In the genomic region with DNA sequence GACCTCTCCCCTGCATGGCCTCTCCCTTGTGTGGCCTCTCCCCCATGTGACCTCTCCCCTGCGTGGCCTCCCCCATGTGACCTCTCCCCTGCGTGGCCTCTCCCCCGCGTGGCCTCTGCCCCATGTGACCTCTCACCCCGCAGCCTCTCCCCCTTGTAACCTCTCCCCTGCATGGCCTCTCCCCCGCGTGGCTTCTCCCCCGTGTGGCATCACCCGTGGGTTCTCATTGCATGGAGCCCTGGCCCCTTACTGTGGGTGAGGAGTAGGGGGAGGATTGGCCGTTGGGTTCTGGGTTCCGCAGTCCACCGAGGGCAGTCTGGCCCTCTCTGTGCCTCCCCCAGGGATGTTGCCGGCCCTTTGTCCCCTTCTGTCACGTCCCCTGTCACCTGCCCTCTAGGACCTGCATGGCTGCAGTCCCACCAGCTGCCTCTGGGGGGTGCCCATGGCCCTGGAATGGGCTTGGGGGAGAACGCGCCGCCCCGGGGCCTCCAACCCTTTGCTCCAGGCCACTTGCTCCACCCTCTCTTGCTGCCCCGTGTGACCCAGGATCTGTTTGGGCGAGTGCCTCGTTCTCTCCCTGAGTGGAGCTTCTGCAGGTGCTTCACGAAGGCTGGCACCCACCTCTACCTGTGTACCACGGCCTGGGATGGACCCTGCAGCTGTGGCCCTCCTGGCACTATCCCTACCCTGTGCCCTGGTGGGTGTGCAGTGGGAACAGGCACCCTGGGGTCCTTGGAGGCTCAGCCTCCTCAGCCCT, we compare ENCODE assay signal across 8 cellular contexts. TPM values are rescaled to one million over a fixed set of nuclear protein-coding genes. Genes with fewer than 3 reads are reported as not detected.
DNase-seq lines count a peak whose midpoint lies in the region; ATAC-seq and TF ChIP-seq lines count a peak whose summit lies in the region.

No MANE protein-coding gene starts in this region.

- H3K27ac Mint-ChIP-seq in CD4-positive, alpha-beta memory T cell: peak overlapping the region in 1 of 7 donors; percentile 30

- H3K4me1 ChIP-seq in CD4-positive, alpha-beta memory T cell (ENCODE audit: insufficient read depth, low read length): peaks cover 8% of the 10 kb centered on the region
- peaks cover 58% of the 10 kb centered on the region for H3K4me1 ChIP-seq in suprapubic skin

- CTCF ChIA-PET in CD4-positive, alpha-beta memory T cell (lab: Charles Lee; ENCODE audit: partially characterized antibody): interaction anchor here (0.7 to 7.2 kb wide), 14 partner anchors 13 to 171 kb away, joined by 3 to 68 read pairs (median 4); no protein-coding TSS in a partner anchor
- CTCF ChIA-PET in RWPE1 (lab: Yijun Ruan, JAX): interaction anchor here (0.5 to 1.9 kb wide), 13 partner anchors 14 to 604 kb away, joined by 3 to 16 read pairs (median 3); no protein-coding TSS in a partner anchor

- TF ChIP-seq POLR2A in suprapubic skin (IDR thresholded peaks at IDR 0.05): no peak

- DNase-seq in CD4-positive, alpha-beta memory T cell: peak; percentile 77 to 85 (median 78)
- DNase-seq in LNCaP clone FGC (ENCODE audit: low read depth) (peak; percentile 62), RWPE1 (ENCODE audit: low spot score) (peak; percentile 77), fibroblast of villous mesenchyme (ENCODE audit: low read depth) (peak; percentile 66), omental fat pad (ENCODE audit: low spot score) (peak; percentile 92), suprapubic skin (ENCODE audit: low spot score in 2 of 2) (peak; percentile 89 to 91)
- peak; percentile 82 for DNase-seq in activated T-helper 9 cell treated with anti-CD3 and anti-CD28 coated beads, Interleukin-2, amount 50 U/mL, for 16 hours (ENCODE audit: low read depth)

- H3K4me1 Mint-ChIP-seq in CD4-positive, alpha-beta memory T cell: peaks cover 6 to 15% (median 7%) of the 10 kb centered on the region in 4 donors

- H3K27me3 Mint-ChIP-seq in CD4-positive, alpha-beta memory T cell: peaks cover 0 to 2% of the 10 kb centered on the region in 2 donors

- H3K9me3 Mint-ChIP-seq in CD4-positive, alpha-beta memory T cell: no peaks in the 10 kb centered on the region

- 13% methylated on average over 12 of the region's 23 CpGs for WGBS in suprapubic skin

- peak overlapping the region in 1 of 8 donors; percentile 20 for H3K4me3 Mint-ChIP-seq in CD4-positive, alpha-beta memory T cell

- H3K36me3 ChIP-seq in CD4-positive, alpha-beta memory T cell (ENCODE audit: insufficient read depth, low read length): no peaks in the 10 kb centered on the region
- peaks cover 3% of the 10 kb centered on the region for H3K36me3 ChIP-seq in suprapubic skin

- intact Hi-C loops in CD4-positive, alpha-beta memory T cell (cut with micrococcal nuclease): loop anchor here (1.0 kb wide), 1 partner anchor 129 kb away; no protein-coding TSS in a partner anchor

- H3K9me3 ChIP-seq in CD4-positive, alpha-beta memory T cell (ENCODE audit: control insufficient read depth in 1 of 2, low read length in 2 of 2): no peaks in the 10 kb centered on the region
- H3K9me3 ChIP-seq in suprapubic skin: no peaks in the 10 kb centered on the region

- TF ChIP-seq CTCF in LNCaP clone FGC (IDR thresholded peaks at IDR 0.05; ENCODE audit: control insufficient read depth, extremely low read depth, insufficient read depth): peak; percentile 99
- peak; percentile 92 for TF ChIP-seq CTCF in RWPE1 (conservative IDR thresholded peaks at IDR 0.05; ENCODE audit: low read depth)
- TF ChIP-seq CTCF in fibroblast of villous mesenchyme (IDR thresholded peaks at IDR 0.05; ENCODE audit: insufficient read depth, low read depth, low read length): peak; percentile 98
- peak in 1 of 3 donors; percentile 95 for TF ChIP-seq CTCF in omental fat pad (IDR thresholded peaks at IDR 0.05)
- peak; percentile 81 to 94 for TF ChIP-seq CTCF in suprapubic skin (IDR thresholded peaks at IDR 0.05)

- peaks cover 0 to 1% of the 10 kb centered on the region in 2 donors for H3K36me3 Mint-ChIP-seq in CD4-positive, alpha-beta memory T cell

- no peak overlapping the region for H3K27ac ChIP-seq in CD4-positive, alpha-beta memory T cell (ENCODE audit: low read depth, low read length)
- H3K27ac ChIP-seq in RWPE1: peak overlapping the region; percentile 99
- peak overlapping the region; percentile 59 for H3K27ac ChIP-seq in suprapubic skin

- TF ChIP-seq EP300 in suprapubic skin (IDR thresholded peaks at IDR 0.05): no peak

- POLR2A ChIA-PET in CD4-positive, alpha-beta memory T cell (lab: Charles Lee; ENCODE audit: partially characterized antibody): interaction anchor here (1.0 to 1.2 kb wide), 2 partner anchors 111 to 128 kb away, joined by 3 read pairs; no protein-coding TSS in a partner anchor
- POLR2A ChIA-PET in RWPE1 (lab: Yijun Ruan, JAX; ENCODE audit: low non-redundant PET): interaction anchor here (0.6 kb wide), 1 partner anchor 201 kb away, joined by 10 read pairs; no protein-coding TSS in a partner anchor

- H3K4me3 ChIP-seq in CD4-positive, alpha-beta memory T cell (ENCODE audit: low read length in 2 of 2): no peak overlapping the region
- H3K4me3 ChIP-seq in LNCaP clone FGC (ENCODE audit: low read depth, low read length) (no peak overlapping the region), fibroblast of villous mesenchyme (ENCODE audit: low read depth, low read length) (no peak overlapping the region), suprapubic skin (peak overlapping the region; percentile 48)

- ATAC-seq in GM21390 (IDR thresholded peaks at IDR 0.05; ENCODE audit: unreplicated experiment): peak; percentile 77
- peak; percentile 65 for ATAC-seq in omental fat pad (ENCODE audit: low FRiP score)

- no peaks in the 10 kb centered on the region for H3K27me3 ChIP-seq in CD4-positive, alpha-beta memory T cell (ENCODE audit: insufficient read depth, low read length)
- H3K27me3 ChIP-seq in suprapubic skin: no peaks in the 10 kb centered on the region

RNA-seq across cellular contexts. Expression of a gene that starts 21.3 kb away (rescaled TPM):
- total RNA-seq in CD4-positive, alpha-beta memory T cell: 10 to 100 TPM; 25.4 to 27.7 TPM
- polyA plus RNA-seq in CD4-positive, alpha-beta memory T cell: 10 to 100 TPM; 13.5 to 22.2 TPM
- total RNA-seq in fibroblast of villous mesenchyme (16.8 and 17.7 TPM in 2 replicates), omental fat pad (10 to 100 TPM; 22.0 to 66.8 (median 25.4) TPM), suprapubic skin (10 to 100 TPM; 22.5 to 34.6 (median 28.4) TPM)

RNA-seq across cellular contexts. Expression of a gene that starts 34.6 kb away (rescaled TPM):
- 10 to 100 TPM; 46.0 to 48.8 TPM for total RNA-seq in CD4-positive, alpha-beta memory T cell
- polyA plus RNA-seq in CD4-positive, alpha-beta memory T cell: 10 to 100 TPM; 68.4 to 97.0 TPM
- total RNA-seq in fibroblast of villous mesenchyme: 12.6 and 16.0 TPM in 2 replicates
- 10 to 100 TPM in 3 of 4 donors, 1 to 10 TPM in 1; 8.0 to 27.9 (median 17.7) TPM for total RNA-seq in omental fat pad
- total RNA-seq in suprapubic skin: 10 to 100 TPM; 17.5 to 39.9 (median 27.9) TPM

RNA-seq across cellular contexts. Expression of a gene that starts 54.3 kb away (rescaled TPM):
- total RNA-seq in CD4-positive, alpha-beta memory T cell: 10 to 100 TPM; 72.4 to 76.7 TPM
- polyA plus RNA-seq in CD4-positive, alpha-beta memory T cell: 10 to 100 TPM; 16.0 to 21.0 TPM
- total RNA-seq in fibroblast of villous mesenchyme (52.2 and 63.5 TPM in 2 replicates), omental fat pad (10 to 100 TPM; 29.7 to 47.0 (median 43.3) TPM), suprapubic skin (10 to 100 TPM; 61.0 to 77.9 (median 69.4) TPM)
